20 cellular contexts compared by ENCODE assay signal in the genomic region with DNA sequence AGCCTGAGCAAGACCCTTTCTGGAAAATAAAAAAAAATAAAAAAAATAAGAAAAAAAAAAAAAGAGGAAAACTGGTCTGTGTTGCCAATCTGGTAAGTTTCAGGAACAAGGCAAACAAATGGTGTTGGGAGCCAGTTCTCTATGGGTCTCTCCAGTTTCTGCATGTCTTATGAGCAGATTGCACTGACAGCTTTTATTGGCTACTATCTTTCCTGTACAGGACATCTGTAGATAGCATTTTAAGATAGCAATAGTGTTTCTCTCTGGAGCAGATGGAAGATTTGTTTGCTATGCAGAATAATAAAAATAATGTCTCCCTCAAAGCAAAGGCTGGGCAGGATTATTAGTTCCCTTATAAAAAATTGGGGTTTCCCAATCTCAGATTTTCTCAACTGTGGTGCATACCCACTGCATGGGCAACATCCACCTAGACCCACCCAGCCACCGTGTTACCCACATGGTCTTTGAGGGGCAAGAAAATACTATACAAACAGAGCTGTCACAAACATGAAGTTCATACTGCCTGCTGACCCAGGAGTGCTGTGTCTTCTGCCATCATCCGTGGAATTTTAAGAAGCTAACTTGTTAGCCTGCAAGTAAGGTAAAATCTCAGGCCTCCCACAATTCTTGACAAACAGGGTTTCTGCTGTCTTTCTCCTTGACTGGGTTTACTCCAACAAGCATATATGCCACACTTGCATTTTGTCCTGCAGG.
"Had no signal": no experiment of that assay in that cellular context is flagged by ENCODE, and none has a peak within 500 bp of the region (broad histone marks: within the 10 kb centered on the region; RNA-seq: fewer than 3 reads in every experiment).

No MANE protein-coding gene starts in this region.

- ATAC-seq: body of pancreas; effector memory CD8-positive, alpha-beta T cell; left lobe of liver; stimulated activated naive CD8-positive, alpha-beta T cell treated with anti-CD3 and anti-CD28 coated beads, Interleukin-15, Interleukin-2, amounts not matched to agents 100 U/mL and 50 U/mL, for 24 hours had no signal

- H3K27me3 ChIP-seq: body of pancreas had no signal

- H3K27ac ChIP-seq: body of pancreas had no signal

- H3K4me3 ChIP-seq: body of pancreas, lung had no signal

- DNase-seq: activated B cell treated with CpG ODN at 0.5 μM for 24 hours; activated CD4-positive, alpha-beta memory T cell treated with anti-CD3 and anti-CD28 coated beads, Interleukin-2, amount 10 ng/mL, durations not matched to agents 7 days and 5 days; activated CD4-positive, alpha-beta T cell treated with anti-CD3 and anti-CD28 coated beads for 48 hours; activated naive CD4-positive, alpha-beta T cell treated with anti-CD3 and anti-CD28 coated beads for 36 hours; activated T-cell treated with anti-CD3 and anti-CD28 coated beads, Interleukin-2, amount 50 U/mL, for 24 hours; body of pancreas; caudate nucleus; effector memory CD8-positive, alpha-beta T cell; foreskin melanocyte; glutamatergic neuron; hypothalamus; nephron progenitor cell; nucleus accumbens; stimulated activated CD4-positive, alpha-beta T cell treated with anti-CD3 and anti-CD28 coated beads, Interleukin-12 subunit alpha, Interleukin-12 subunit beta, amount 100 ng/mL, for 4 hours; stimulated activated CD4-positive, alpha-beta T cell treated with anti-CD3 and anti-CD28 coated beads, Interleukin-1b, Interleukin-23, amount 100 ng/mL, for 48 hours; stimulated activated naive CD8-positive, alpha-beta T cell treated with anti-CD3 and anti-CD28 coated beads, Interleukin-15, Interleukin-2, amounts not matched to agents 100 U/mL and 50 U/mL, for 24 hours; T-helper 2 cell had no signal

- H3K9me3 ChIP-seq: body of pancreas had no signal

- FAIRE-seq: keratinocyte had no signal
